26 cellular contexts compared by ENCODE assay signal in the genomic region with DNA sequence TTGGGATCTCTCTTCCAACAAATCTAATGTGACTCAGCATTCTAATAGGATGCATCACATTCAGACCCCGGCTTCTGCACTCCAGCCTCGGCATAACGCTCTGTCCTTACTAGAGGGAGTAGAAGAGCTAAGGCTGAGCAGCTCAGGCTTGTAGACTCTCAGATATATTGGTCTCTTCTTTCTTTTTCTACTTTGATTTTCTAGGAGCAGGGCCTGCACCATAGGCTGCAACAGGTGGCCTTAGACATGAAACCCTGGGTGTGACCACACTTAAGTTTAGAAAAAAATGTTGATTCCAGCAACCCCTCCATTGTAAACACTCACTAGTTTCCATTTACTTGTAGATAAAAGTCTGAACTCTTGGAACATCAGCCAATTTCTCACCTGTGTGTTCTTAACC.
"Had no signal": no experiment of that assay in that cellular context is flagged by ENCODE, and none has a peak within 500 bp of the region (broad histone marks: within the 10 kb centered on the region; RNA-seq: fewer than 3 reads in every experiment).

No MANE protein-coding gene starts in this region.

- DNase-seq: activated CD4-positive, alpha-beta memory T cell treated with anti-CD3 and anti-CD28 coated beads for 36 hours; activated CD4-positive, alpha-beta T cell treated with anti-CD3 and anti-CD28 coated beads for 36 hours; activated CD4-positive, alpha-beta T cell treated with anti-CD3 and anti-CD28 coated beads, Interleukin-2, amount 10 ng/mL, durations not matched to agents 24 days and 14 days; activated CD4-positive, CD25-positive, alpha-beta regulatory T cell; activated CD4-positive, CD25-positive, alpha-beta regulatory T cell treated with anti-CD3 and anti-CD28 coated beads, Interleukin-2, amount 50 U/mL, for 72 hours; activated CD8-positive, alpha-beta memory T cell treated with anti-CD3 and anti-CD28 coated beads, Interleukin-2, amount 10 ng/mL, durations not matched to agents 7 days and 5 days; activated CD8-positive, alpha-beta memory T cell treated with anti-CD3 and anti-CD28 coated beads, Interleukin-2, amount 50 U/mL, for 4 hours; activated CD8-positive, alpha-beta T cell treated with anti-CD3 and anti-CD28 coated beads, Interleukin-2, amount 10 ng/mL, durations not matched to agents 7 days and 5 days; activated effector memory CD4-positive, alpha-beta T cell treated with anti-CD3 and anti-CD28 coated beads, Interleukin-2, amount 50 U/mL, for 16 hours; activated naive CD4-positive, alpha-beta T cell treated with anti-CD3 and anti-CD28 coated beads for 36 hours; activated naive CD8-positive, alpha-beta T cell treated with anti-CD3 and anti-CD28 coated beads, Interleukin-2, amount 10 ng/mL, durations not matched to agents 7 days and 5 days; activated T-cell treated with anti-CD3 and anti-CD28 coated beads, Interleukin-2, amount 50 U/mL, for 1 hour; activated T-cell treated with anti-CD3 and anti-CD28 coated beads, Interleukin-2, amount 50 U/mL, for 48 hours; central memory CD4-positive, alpha-beta T cell; cerebellar nuclear complex; colonic mucosa; effector CD8-positive, alpha-beta T cell; endodermal cell; foreskin fibroblast; head of caudate nucleus; T-helper 2 cell had no signal

- ATAC-seq: activated CD4-positive, alpha-beta T cell treated with anti-CD3 and anti-CD28 coated beads for 36 hours; activated CD8-positive, alpha-beta memory T cell treated with anti-CD3 and anti-CD28 coated beads, Interleukin-2, amount 10 ng/mL, durations not matched to agents 7 days and 5 days; activated CD8-positive, alpha-beta T cell treated with anti-CD3 and anti-CD28 coated beads, Interleukin-2, amount 10 ng/mL, durations not matched to agents 7 days and 5 days; esophagus mucosa had no signal

- H3K27ac Mint-ChIP-seq: activated CD4-positive, alpha-beta memory T cell treated with anti-CD3 and anti-CD28 coated beads for 36 hours; activated CD4-positive, alpha-beta T cell treated with anti-CD3 and anti-CD28 coated beads for 36 hours; activated CD4-positive, alpha-beta T cell treated with anti-CD3 and anti-CD28 coated beads, Interleukin-2, amount 10 ng/mL, durations not matched to agents 24 days and 14 days; activated CD8-positive, alpha-beta memory T cell treated with anti-CD3 and anti-CD28 coated beads, Interleukin-2, amount 10 ng/mL, durations not matched to agents 7 days and 5 days; activated CD8-positive, alpha-beta T cell treated with anti-CD3 and anti-CD28 coated beads, Interleukin-2, amount 10 ng/mL, durations not matched to agents 7 days and 5 days; activated naive CD4-positive, alpha-beta T cell treated with anti-CD3 and anti-CD28 coated beads for 36 hours; activated naive CD4-positive, alpha-beta T cell treated with anti-CD3 and anti-CD28 coated beads, Interleukin-2, amount 50 U/mL, for 24 hours; activated naive CD8-positive, alpha-beta T cell treated with anti-CD3 and anti-CD28 coated beads, Interleukin-2, amount 10 ng/mL, durations not matched to agents 7 days and 5 days; activated T-helper 1 cell treated with anti-CD3 and anti-CD28 coated beads, Interleukin-12 subunit alpha, Interleukin-12 subunit beta, Interleukin-2, Interleukin-4 antibody, amounts not matched to agents 30 ng/mL and 10 ng/mL and 1 ng/mL, durations not matched to agents 14 hours and 24 hours and 36 hours; activated T-helper 2 cell treated with anti-CD3 and anti-CD28 coated beads, Interferon-gamma antibody, Interleukin-2, Interleukin-4, amounts not matched to agents 10 μg/mL and 5 μg/mL and 100 μg/mL, durations not matched to agents 14 hours and 24 hours and 36 hours; brain; endodermal cell had no signal

- H3K27me3 Mint-ChIP-seq: activated CD4-positive, alpha-beta memory T cell treated with anti-CD3 and anti-CD28 coated beads for 36 hours; activated CD4-positive, alpha-beta T cell treated with anti-CD3 and anti-CD28 coated beads for 36 hours; activated CD4-positive, alpha-beta T cell treated with anti-CD3 and anti-CD28 coated beads, Interleukin-2, amount 10 ng/mL, durations not matched to agents 24 days and 14 days; activated CD8-positive, alpha-beta memory T cell treated with anti-CD3 and anti-CD28 coated beads, Interleukin-2, amount 10 ng/mL, durations not matched to agents 7 days and 5 days; activated naive CD4-positive, alpha-beta T cell treated with anti-CD3 and anti-CD28 coated beads, Interleukin-2, amount 50 U/mL, for 24 hours; activated naive CD8-positive, alpha-beta T cell treated with anti-CD3 and anti-CD28 coated beads, Interleukin-2, amount 10 ng/mL, durations not matched to agents 7 days and 5 days had no signal

- H3K9me3 Mint-ChIP-seq: activated CD4-positive, alpha-beta T cell treated with anti-CD3 and anti-CD28 coated beads, Interleukin-2, amount 10 ng/mL, durations not matched to agents 24 days and 14 days; activated T-helper 1 cell treated with anti-CD3 and anti-CD28 coated beads, Interleukin-12 subunit alpha, Interleukin-12 subunit beta, Interleukin-2, Interleukin-4 antibody, amounts not matched to agents 30 ng/mL and 10 ng/mL and 1 ng/mL, durations not matched to agents 14 hours and 24 hours and 36 hours; activated T-helper 2 cell treated with anti-CD3 and anti-CD28 coated beads, Interferon-gamma antibody, Interleukin-2, Interleukin-4, amounts not matched to agents 10 μg/mL and 5 μg/mL and 100 μg/mL, durations not matched to agents 14 hours and 24 hours and 36 hours; endodermal cell had no signal

- H3K4me1 Mint-ChIP-seq: activated CD4-positive, alpha-beta T cell treated with anti-CD3 and anti-CD28 coated beads for 36 hours; activated CD4-positive, alpha-beta T cell treated with anti-CD3 and anti-CD28 coated beads, Interleukin-2, amount 10 ng/mL, durations not matched to agents 24 days and 14 days; activated CD8-positive, alpha-beta memory T cell treated with anti-CD3 and anti-CD28 coated beads, Interleukin-2, amount 10 ng/mL, durations not matched to agents 7 days and 5 days; activated naive CD4-positive, alpha-beta T cell treated with anti-CD3 and anti-CD28 coated beads, Interleukin-2, amount 50 U/mL, for 24 hours; activated naive CD8-positive, alpha-beta T cell treated with anti-CD3 and anti-CD28 coated beads, Interleukin-2, amount 10 ng/mL, durations not matched to agents 7 days and 5 days; endodermal cell had no signal

- H3K36me3 Mint-ChIP-seq: activated CD4-positive, alpha-beta memory T cell treated with anti-CD3 and anti-CD28 coated beads for 36 hours; activated CD8-positive, alpha-beta memory T cell treated with anti-CD3 and anti-CD28 coated beads, Interleukin-2, amount 10 ng/mL, durations not matched to agents 7 days and 5 days; activated naive CD4-positive, alpha-beta T cell treated with anti-CD3 and anti-CD28 coated beads, Interleukin-2, amount 50 U/mL, for 24 hours; activated naive CD8-positive, alpha-beta T cell treated with anti-CD3 and anti-CD28 coated beads, Interleukin-2, amount 10 ng/mL, durations not matched to agents 7 days and 5 days had no signal

- H3K4me3 Mint-ChIP-seq: activated CD4-positive, alpha-beta memory T cell treated with anti-CD3 and anti-CD28 coated beads for 36 hours; activated CD4-positive, alpha-beta T cell treated with anti-CD3 and anti-CD28 coated beads for 36 hours; activated CD4-positive, alpha-beta T cell treated with anti-CD3 and anti-CD28 coated beads, Interleukin-2, amount 10 ng/mL, durations not matched to agents 24 days and 14 days; activated CD8-positive, alpha-beta memory T cell treated with anti-CD3 and anti-CD28 coated beads, Interleukin-2, amount 10 ng/mL, durations not matched to agents 7 days and 5 days; activated CD8-positive, alpha-beta T cell treated with anti-CD3 and anti-CD28 coated beads, Interleukin-2, amount 10 ng/mL, durations not matched to agents 7 days and 5 days; activated naive CD4-positive, alpha-beta T cell treated with anti-CD3 and anti-CD28 coated beads for 36 hours; activated naive CD4-positive, alpha-beta T cell treated with anti-CD3 and anti-CD28 coated beads, Interleukin-2, amount 50 U/mL, for 24 hours; activated naive CD8-positive, alpha-beta T cell treated with anti-CD3 and anti-CD28 coated beads, Interleukin-2, amount 10 ng/mL, durations not matched to agents 7 days and 5 days; activated T-helper 1 cell treated with anti-CD3 and anti-CD28 coated beads, Interleukin-12 subunit alpha, Interleukin-12 subunit beta, Interleukin-2, Interleukin-4 antibody, amounts not matched to agents 30 ng/mL and 10 ng/mL and 1 ng/mL, durations not matched to agents 14 hours and 24 hours and 36 hours; brain; endodermal cell had no signal
